In genomic region chr7:68119411-68119810, GRCh38 we compare ENCODE assay signal across 34 cellular contexts.
"Had no signal": no experiment of that assay in that cellular context is flagged by ENCODE, and none has a peak within 500 bp of the region (broad histone marks: within the 10 kb centered on the region; RNA-seq: fewer than 3 reads in every experiment).

No MANE protein-coding gene starts in this region.

- H3K9ac ChIP-seq: KMS-11 had no signal

- DNase-seq: Karpas-422, Kasumi-1, MG63, MM.1S, MV-4-11, NCI-H1048, NCI-H1092, NCI-H1092 treated with DMSO at 0.1 percent for 48 hours, NCI-H1105, NCI-H1105 treated with DMSO at 0.1 percent for 48 hours, NCI-H1417, NCI-H1417 treated with DMSO at 0.1 percent for 48 hours, NCI-H1436, NCI-H1436 treated with DMSO at 0.1 percent for 48 hours, NCI-H146, NCI-H1694, NCI-H1694 treated with DMSO at 0.1 percent for 48 hours, NCI-H187, NCI-H187 treated with DMSO at 0.1 percent for 48 hours, NCI-H1930, NCI-H2029, NCI-H2029 treated with DMSO at 0.1 percent for 48 hours, NCI-H2081, NCI-H2081 treated with DMSO at 0.1 percent for 48 hours, NCI-H2107, NCI-H2171, NCI-H2171 treated with DMSO at 0.1 percent for 48 hours, NCI-H2227 treated with DMSO at 0.1 percent for 48 hours, NCI-H226, NCI-H345, NCI-H446, NCI-H446 treated with DMSO at 0.1 percent for 48 hours, NCI-H510A had no signal

- H3K27me3 ChIP-seq: MG63 had no signal

- H3K27ac ChIP-seq: KMS-11 had no signal

- H3K4me3 ChIP-seq: MG63 had no signal

- H3K4me2 ChIP-seq: KMS-11 had no signal

- H3K36me3 ChIP-seq: MG63 had no signal
